ENCODE assay signal across 21 cellular contexts in genomic region chr4:95593992-95594391, GRCh38. TPM values are rescaled to one million over a fixed set of nuclear protein-coding genes. Genes with fewer than 3 reads are reported as not detected.
DNase-seq lines count a peak whose midpoint lies in the region; ATAC-seq, FAIRE-seq and TF ChIP-seq lines count a peak whose summit lies in the region.
"Had no signal": no experiment of that assay in that cellular context is flagged by ENCODE, and none has a peak within 500 bp of the region (broad histone marks: within the 10 kb centered on the region; RNA-seq: fewer than 3 reads in every experiment).

No MANE protein-coding gene starts in this region.

- no peaks in the 10 kb centered on the region for H3K79me1 ChIP-seq in H1 (ENCODE audit: low read depth, low read length)

- H3K27me3 ChIP-seq in GM23338 (ENCODE audit: insufficient read depth) (no peaks in the 10 kb centered on the region), H1 (replicated peaks in 1 of 4; ENCODE audit: control insufficient read depth in 3 of 4, extremely low read depth in 1 of 4, insufficient read depth in 3 of 4, low read length in 3 of 4) (no peaks in the 10 kb centered on the region), neural cell (ENCODE audit: insufficient read depth, low read depth, low read length) (no peaks in the 10 kb centered on the region)

- TF ChIP-seq POLR2A in A549 (IDR thresholded peaks at IDR 0.05; ENCODE audit: low read length) (no peak), H1 (IDR thresholded peaks at IDR 0.05; ENCODE audit: control extremely low read depth in 1 of 2, low read depth in 2 of 2, low read length in 2 of 2) (no peak)

- POLR2A ChIA-PET in A549 (lab: Yijun Ruan, JAX) (no interaction called here), H1 (lab: Charles Lee; ENCODE audit: partially characterized antibody) (no interaction called here)

- H3K27ac Mint-ChIP-seq in GM23338: no peak overlapping the region
- H3K27ac Mint-ChIP-seq: CD4-positive, alpha-beta memory T cell; HFFc6 had no signal

- H3K36me3 ChIP-seq in GM23338 (ENCODE audit: insufficient read depth) (no peaks in the 10 kb centered on the region), H1 (ENCODE audit: control insufficient read depth in 2 of 4, insufficient read depth in 4 of 4, low read length in 3 of 4) (no peaks in the 10 kb centered on the region), neural cell (ENCODE audit: insufficient read depth, low read length) (no peaks in the 10 kb centered on the region)
- H3K36me3 ChIP-seq: HAP-1 had no signal

- DNase-seq in A549 (ENCODE audit: low read depth in 1 of 2, low spot score in 1 of 2) (no peak), GM23338 (ENCODE audit: low spot score) (no peak), H1 (ENCODE audit: low read depth in 1 of 2, low spot score in 2 of 2) (no peak), NCI-H82 treated with DMSO at 0.1 percent for 48 hours (lab: John Stamatoyannopoulos, UW; ENCODE audit: unreplicated experiment) (no peak), NOMO-1 (lab: John Stamatoyannopoulos, UW; ENCODE audit: unreplicated experiment in 2 of 2) (no peak), left lobe of liver (ENCODE audit: low spot score) (no peak)
- DNase-seq: 8988T; C1 segment of cervical spinal cord; Calu3; CD4-positive, alpha-beta memory T cell; COR-L47; DMS53; DMS79 treated with DMSO at 0.1 percent for 48 hours; GM23248; HFFc6 had no signal

- no peak overlapping the region for H3K9ac ChIP-seq in H1 (replicated peaks in 1 of 4; ENCODE audit: extremely low read depth in 1 of 4, low read depth in 3 of 4, low read length in 3 of 4)
- H3K9ac ChIP-seq in neural cell (ENCODE audit: low read length): no peak overlapping the region
- H3K9ac ChIP-seq: GM23248 had no signal

- H3K4me2 ChIP-seq in A549 (no peak overlapping the region), GM23338 (no peak overlapping the region), H1 (ENCODE audit: insufficient read depth in 1 of 2, low read depth in 2 of 2, low read length in 2 of 2) (no peak overlapping the region), neural cell (ENCODE audit: low read length) (no peak overlapping the region)

- no peak overlapping the region for H4K91ac ChIP-seq in H1 (replicated peaks; ENCODE audit: insufficient read length, low read length)

- no peak overlapping the region for H3K14ac ChIP-seq in H1 (ENCODE audit: insufficient read length)

- H3F3A ChIP-seq in GM23338 (replicated peaks; ENCODE audit: low read depth) (no peaks in the 10 kb centered on the region), neural cell (ENCODE audit: insufficient read depth, low read length, poor library complexity, severe bottlenecking) (no peaks in the 10 kb centered on the region)

- H3K9me3 Mint-ChIP-seq in GM23338: no peaks in the 10 kb centered on the region

- peak overlapping the region; percentile 61; the same call in 1 of the 2 replicates for H2AFZ ChIP-seq in GM23338
- 0 out of 2 replicates have a peak overlapping the region, but pooled peaks have one; percentile 10 for H2AFZ ChIP-seq in H1 (ENCODE audit: low read length)
- H2AFZ ChIP-seq in neural cell (ENCODE audit: low read depth, low read length): no peak overlapping the region
- H2AFZ ChIP-seq: GM23248 had no signal

- H3K18ac ChIP-seq in H1 (ENCODE audit: extremely low read depth, low read length): no peak overlapping the region

- H3K4me1 ChIP-seq in A549 (no peaks in the 10 kb centered on the region), GM23338 (ENCODE audit: insufficient read depth) (no peaks in the 10 kb centered on the region), H1 (replicated peaks in 1 of 4; ENCODE audit: control insufficient read depth in 3 of 4, insufficient read depth in 4 of 4, low read length in 3 of 4) (no peaks in the 10 kb centered on the region)
- H3K4me1 ChIP-seq: HAP-1 had no signal

- H2BK20ac ChIP-seq in H1 (ENCODE audit: low read length): no peak overlapping the region

- no peaks in the 10 kb centered on the region for H3K4me1 Mint-ChIP-seq in GM23338
- H3K4me1 Mint-ChIP-seq: CD4-positive, alpha-beta memory T cell had no signal

- no peak overlapping the region for H4K5ac ChIP-seq in H1 (ENCODE audit: insufficient read length, low read depth, low read length)

- TF ChIP-seq EP300 in A549 (IDR thresholded peaks at IDR 0.05): no peak
- no peak for TF ChIP-seq EP300 in H1 (IDR thresholded peaks at IDR 0.05; ENCODE audit: borderline replicate concordance in 1 of 2, low read depth in 2 of 2, low read length in 2 of 2)
- no peak for TF ChIP-seq EP300 in neural cell (conservative IDR thresholded peaks at IDR 0.05; ENCODE audit: poor library complexity, severe bottlenecking)

- no peak overlapping the region for H2BK12ac ChIP-seq in H1 (ENCODE audit: low read depth, low read length)

- H3K4ac ChIP-seq in H1 (replicated peaks; ENCODE audit: insufficient read length, low read depth, low read length): no peak overlapping the region

- H3K9me3 ChIP-seq in A549: no peaks in the 10 kb centered on the region
- no peaks in the 10 kb centered on the region for H3K9me3 ChIP-seq in H1 (ENCODE audit: insufficient read depth in 2 of 2, low read depth in 1 of 2, low read length in 1 of 2)
- H3K9me3 ChIP-seq in neural cell (ENCODE audit: low read length): no peaks in the 10 kb centered on the region
- H3K9me3 ChIP-seq: HAP-1 had no signal

- H3K9me2 ChIP-seq in GM23338 (ENCODE audit: insufficient read depth): no peaks in the 10 kb centered on the region
- H3K9me2 ChIP-seq in neural cell (ENCODE audit: insufficient read depth, low read length): no peaks in the 10 kb centered on the region

- no peak overlapping the region for H3K4me3 Mint-ChIP-seq in GM23338
- H3K4me3 Mint-ChIP-seq: CD4-positive, alpha-beta memory T cell; HFFc6 had no signal

- H4K8ac ChIP-seq in H1 (ENCODE audit: extremely low read depth, insufficient read depth, low read length): no peak overlapping the region

- ATAC-seq in A549: no peak
- no peak for ATAC-seq in GM23338
- no peak for ATAC-seq in left lobe of liver

- no peak overlapping the region for H3K56ac ChIP-seq in H1 (replicated peaks; ENCODE audit: insufficient read length, low read depth, low read length)

- no peaks in the 10 kb centered on the region for H3K36me3 Mint-ChIP-seq in GM23338 (ENCODE audit: low read depth)
- H3K36me3 Mint-ChIP-seq: CD4-positive, alpha-beta memory T cell had no signal

- TF ChIP-seq RAD21 in A549 (conservative IDR thresholded peaks at IDR 0.05 in 1 of 2, IDR thresholded peaks at IDR 0.05 in 1 of 2) (no peak), H1 (IDR thresholded peaks at IDR 0.05 in 1 of 2, conservative IDR thresholded peaks at IDR 0.05 in 1 of 2; ENCODE audit: low read depth in 2 of 2, low read length in 2 of 2) (no peak), neural cell (conservative IDR thresholded peaks at IDR 0.05) (no peak)

- no peak overlapping the region for H2BK5ac ChIP-seq in H1 (ENCODE audit: low read depth, low read length)

- 73% methylated on average over 1 of the region's 1 CpG for WGBS in A549 (ENCODE audit: missing lambda C conversion rate)
- 69% methylated on average over 1 of the region's 1 CpG; no CpG with 5 or more reads in 1 of the 2 experiments for WGBS in H1 (ENCODE audit: extremely low coverage in 1 of 2, insufficient coverage in 1 of 2, insufficient read length in 1 of 2, insufficient replicate concordance in 2 of 2, low coverage in 1 of 2, low lambda C conversion rate in 2 of 2, missing lambda C conversion rate in 1 of 2), 2 experiments

- no peaks in the 10 kb centered on the region for H3K23me2 ChIP-seq in H1 (ENCODE audit: low read depth, low read length)

- no peak overlapping the region for H2BK15ac ChIP-seq in H1 (ENCODE audit: low read length)

- H3K4me3 ChIP-seq in A549: no peak overlapping the region
- H3K4me3 ChIP-seq in GM23338: no peak overlapping the region
- H3K4me3 ChIP-seq in H1 (ENCODE audit: extremely low read depth in 1 of 4, insufficient read depth in 2 of 4, low read depth in 3 of 4, low read length in 4 of 4): no peak overlapping the region
- no peak overlapping the region for H3K4me3 ChIP-seq in neural cell (ENCODE audit: low read length)
- H3K4me3 ChIP-seq: GM23248, HAP-1 had no signal

- H4K20me1 ChIP-seq in GM23338 (replicated peaks; ENCODE audit: insufficient read depth): no peaks in the 10 kb centered on the region
- no peaks in the 10 kb centered on the region for H4K20me1 ChIP-seq in H1 (replicated peaks in 1 of 2; ENCODE audit: control insufficient read depth in 1 of 2, insufficient read depth in 2 of 2, low read length in 2 of 2)
- H4K20me1 ChIP-seq in neural cell (ENCODE audit: insufficient read depth): no peaks in the 10 kb centered on the region

- CTCF ChIA-PET in A549 (lab: Yijun Ruan, JAX): no interaction called here
- CTCF ChIA-PET in H1 (lab: Charles Lee; ENCODE audit: partially characterized antibody): interaction anchor here (1.4 kb wide), 1 partner anchor 44 kb away, joined by 3 read pairs; no protein-coding TSS in a partner anchor

- no peak overlapping the region for H3K23ac ChIP-seq in H1 (ENCODE audit: insufficient read length)

- no peak overlapping the region for H3K27ac ChIP-seq in A549
- no peak overlapping the region for H3K27ac ChIP-seq in GM23338 (ENCODE audit: low read depth)
- H3K27ac ChIP-seq in H1 (ENCODE audit: low read depth, low read length): no peak overlapping the region
- no peak overlapping the region for H3K27ac ChIP-seq in neural cell (ENCODE audit: low read length)
- H3K27ac ChIP-seq: GM23248 had no signal

- H2AK5ac ChIP-seq in H1 (ENCODE audit: low read depth, low read length): no peak overlapping the region

- H3K27me3 Mint-ChIP-seq in GM23338 (ENCODE audit: insufficient read depth, low read depth, poor library complexity): no peaks in the 10 kb centered on the region
- H3K27me3 Mint-ChIP-seq: CD4-positive, alpha-beta memory T cell had no signal

- no peak for FAIRE-seq in A549 (lab: Jason Lieb, UNC)
- FAIRE-seq in H1 (lab: Jason Lieb, UNC): no peak
- FAIRE-seq: G401.6, GM12892, H54 had no signal

- TF ChIP-seq CTCF in A549 (IDR thresholded peaks at IDR 0.05): no peak
- TF ChIP-seq CTCF in GM23338 (conservative IDR thresholded peaks at IDR 0.05; ENCODE audit: low read depth in 2 of 2): no peak
- TF ChIP-seq CTCF in H1 (IDR thresholded peaks at IDR 0.05; ENCODE audit: control extremely low read depth in 1 of 3, insufficient read depth in 1 of 3, low read depth in 1 of 3, low read length in 3 of 3): no peak
- TF ChIP-seq CTCF in neural cell (IDR thresholded peaks at IDR 0.05; ENCODE audit: poor library complexity, severe bottlenecking): no peak

- H2BK120ac ChIP-seq in H1 (replicated peaks; ENCODE audit: low read depth, low read length): no peak overlapping the region

- H3K79me2 ChIP-seq in GM23338 (replicated peaks; ENCODE audit: insufficient read depth) (no peaks in the 10 kb centered on the region), H1 (ENCODE audit: control insufficient read depth in 1 of 2, insufficient read depth in 2 of 2, low read length in 2 of 2) (no peaks in the 10 kb centered on the region), neural cell (replicated peaks; ENCODE audit: insufficient read depth, low read length) (no peaks in the 10 kb centered on the region)

RNA-seq across cellular contexts. Expression of gene UNC5C, which starts 45.2 kb away (rescaled TPM):
- polyA plus RNA-seq in A549 (2011; rRNA removed): 0.07 and 0.13 TPM in 2 replicates
- 0.03 TPM in 1 of 2 replicates, not detected in the other for polyA plus RNA-seq in A549 (2012; cell fraction: cytosol; rRNA removed)
- not detected in 2 replicates for polyA plus RNA-seq in A549 (2012; cell fraction: nucleus; rRNA removed)
- not detected in 3 replicates for polyA plus RNA-seq in A549 (2017; fragmentation: RNase III; extraction: RNeasy Plus Mini Kit Qiagen cat#74134 plus additional on column Dnase treatment)
- 0.12 and 0.19 TPM in 2 replicates for polyA minus RNA-seq in A549 (2011; rRNA and poly(A)+ RNA removed)
- 0.12 and 0.21 TPM in 2 replicates for total RNA-seq in GM23338 (2014; rRNA removed; shearing (Covaris generic))
- 0.08 and 0.16 TPM in 2 replicates for polyA plus RNA-seq in GM23338 (2016; fragmentation: Nextera tagmentation; extraction: Ambion mirVana)
- 1.3 and 1.6 TPM in 2 replicates for total RNA-seq in H1 (2021; fragmentation: NEBNext Ultra II Directional; extraction: Animal tissue kit (Norgen Biotek cat#: 25700))
- polyA plus RNA-seq in H1 (2011; rRNA removed): 0.30 and 0.36 TPM in 2 replicates
- polyA plus RNA-seq in H1 (2011; cell fraction: cytosol; rRNA removed): 0.35 TPM
- 0.53 TPM for polyA plus RNA-seq in H1 (2011; cell fraction: nucleus; rRNA removed)
- polyA plus RNA-seq in H1 (2012, experiment 1 of 2): 0.22 to 0.40 TPM (median 0.31 TPM) in 4 replicates
- polyA plus RNA-seq in H1 (2012, experiment 2 of 2): 0.07 TPM
- 1.9 TPM for polyA plus RNA-seq in H1 (2013, experiment 1 of 2)
- polyA plus RNA-seq in H1 (2013, experiment 2 of 2): 2.1 TPM
- polyA minus RNA-seq in H1 (2011; rRNA and poly(A)+ RNA removed): 0.73 and 1.2 TPM in 2 replicates
- 0.37 TPM for polyA minus RNA-seq in H1 (2011; cell fraction: cytosol; rRNA and poly(A)+ RNA removed)
- polyA minus RNA-seq in H1 (2011; cell fraction: nucleus; rRNA and poly(A)+ RNA removed): 1.4 TPM
- 0.56 and 0.72 TPM in 2 replicates for polyA plus RNA-seq in neural cell
- 2.2 and 2.5 TPM in 2 replicates for polyA minus RNA-seq in neural cell
- total RNA-seq in left lobe of liver: 0.86 TPM
- total RNA-seq: Calu3; CD4-positive, alpha-beta memory T cell; GM23248; HFFc6 had no signal
- polyA plus RNA-seq: BJ; CD4-positive, alpha-beta memory T cell; GM23248 had no signal

Comparison
In these comparisons a context has a peak if more than half of its experiments do, and no peak if none do; other contexts are left out.
1. Of the 18 proteins assayed by ChIP-seq in both H1 and A549: peak only in H1: none; only in A549: MAFK; in both: none; in neither: 17.